In the genomic region with DNA sequence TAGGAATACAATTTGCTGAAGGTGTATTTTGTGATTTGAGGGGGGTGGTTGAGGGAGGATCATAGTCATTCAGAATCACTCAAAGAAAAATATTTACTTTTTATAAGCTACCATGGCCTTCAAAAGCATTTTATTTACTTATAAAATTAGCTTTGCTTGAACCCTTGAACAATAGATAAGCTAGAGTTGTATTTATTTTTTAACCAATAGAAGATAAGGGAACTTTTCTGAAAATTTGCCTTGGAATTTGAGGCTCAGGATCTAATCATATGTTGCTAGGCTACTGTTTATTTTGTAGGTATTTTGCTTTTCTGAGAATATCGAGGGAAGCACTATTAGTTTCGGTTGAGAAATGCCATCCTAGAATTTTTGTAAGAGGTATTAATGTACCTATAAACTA, we compare ENCODE assay signal across 19 cellular contexts.
DNase-seq lines count a peak whose midpoint lies in the region; ATAC-seq, FAIRE-seq and TF ChIP-seq lines count a peak whose summit lies in the region.
"Had no signal": no experiment of that assay in that cellular context is flagged by ENCODE, and none has a peak within 500 bp of the region (broad histone marks: within the 10 kb centered on the region; RNA-seq: fewer than 3 reads in every experiment).

No MANE protein-coding gene starts in this region.

- POLR2A ChIA-PET in HepG2 (lab: Yijun Ruan, JAX) = no interaction called here

- no peak overlapping the region for H3K27ac ChIP-seq in HepG2 (ENCODE audit: extremely low read length, insufficient read depth, low read length)
- H3K27ac ChIP-seq in right lobe of liver = no peak overlapping the region
- no peak overlapping the region for H3K27ac ChIP-seq in hepatocyte
- H3K27ac ChIP-seq: A549, C4-2B, GM23248 had no signal

- in situ Hi-C loops in HepG2 (cut with HindIII; ENCODE audit: extremely low pct_ligation_motif_present, low pct_unique_long_range_greater_than_20kb) = no loop called here

- H3K36me3 ChIP-seq in HepG2 (replicated peaks in 1 of 2; ENCODE audit: control insufficient read depth in 1 of 2, insufficient read depth in 2 of 2, low read length in 2 of 2) (peaks cover 1 to 19% of the 10 kb centered on the region in 2 experiments; a peak in 2 of 5 replicates), right lobe of liver (peaks cover 0 to 11% (median 4%) of the 10 kb centered on the region in 4 donors), hepatocyte (replicated peaks; ENCODE audit: insufficient read depth, low read depth) (no peaks in the 10 kb centered on the region)

- H3K27me3 Mint-ChIP-seq in progenitor cell of endocrine pancreas (no peaks in the 10 kb centered on the region), natural killer cell (ENCODE audit: low read depth in 2 of 2) (no peaks in the 10 kb centered on the region)
- H3K27me3 Mint-ChIP-seq: CD4-positive, alpha-beta T cell had no signal

- WGBS in HepG2 (ENCODE audit: low lambda C conversion rate) = 37% methylated on average over 2 of the region's 2 CpGs
- 55% methylated on average over 2 of the region's 2 CpGs for WGBS in right lobe of liver (ENCODE audit: insufficient coverage, low coverage, low lambda C conversion rate, missing lambda C conversion rate)
- WGBS in hepatocyte (ENCODE audit: low lambda C conversion rate, missing lambda C conversion rate) = 38% methylated on average over 2 of the region's 2 CpGs

- H3K36me3 Mint-ChIP-seq in progenitor cell of endocrine pancreas (ENCODE audit: insufficient read depth) (peaks cover 29% of the 10 kb centered on the region), natural killer cell (peaks cover 23% of the 10 kb centered on the region)

- BruUV-seq in HepG2 (replicated peaks; lab: Mats Ljungman, UMichigan) = no TSS peak

- no peaks in the 10 kb centered on the region; the same call in 1 of the 2 replicates for H4K20me1 ChIP-seq in HepG2 (ENCODE audit: insufficient read depth, low read length)
- H4K20me1 ChIP-seq in hepatocyte (ENCODE audit: insufficient read depth, poor library complexity, severe bottlenecking) = no peaks in the 10 kb centered on the region

- H3K4me1 Mint-ChIP-seq in progenitor cell of endocrine pancreas (ENCODE audit: low read depth) (peaks cover 33% of the 10 kb centered on the region), natural killer cell (no peaks in the 10 kb centered on the region)

- H3K4me1 ChIP-seq in HepG2 (ENCODE audit: insufficient read depth, low read length) (peaks cover 45% of the 10 kb centered on the region), right lobe of liver (no peaks in the 10 kb centered on the region), hepatocyte (ENCODE audit: insufficient read depth) (peaks cover 10% of the 10 kb centered on the region)

- TF ChIP-seq EP300 in HepG2 (IDR thresholded peaks at IDR 0.05; ENCODE audit: low read depth in 2 of 2, low read length in 2 of 2) = peak in 1 of 2 experiments; percentile 35; a peak in 2 of 4 replicates
- no peak for TF ChIP-seq EP300 in HepG2 (CRISPR knock-in tag; IDR thresholded peaks at IDR 0.05; ENCODE audit: borderline replicate concordance)

- no peak for TF ChIP-seq RAD21 in HepG2 (CRISPR knock-in tag; IDR thresholded peaks at IDR 0.05)

- CTCF ChIA-PET in HepG2 (lab: Yijun Ruan, JAX; ENCODE audit: low intra/inter-chr PET ratio, low total read pairs) = no interaction called here

- H3K4me2 ChIP-seq in HepG2 (ENCODE audit: low read depth, low read length) = no peak overlapping the region
- peak overlapping the region; percentile 52 for H3K4me2 ChIP-seq in hepatocyte
- H3K4me2 ChIP-seq: A549 had no signal

- intact Hi-C loops in HepG2 (cut with micrococcal nuclease; ENCODE audit: unreplicated experiment) (no loop called here), right lobe of liver (cut with DNase I) (no loop called here), natural killer cell (cut with micrococcal nuclease) (no loop called here), posterior cingulate gyrus (cut with DNase I) (no loop called here)

- H3K9me3 ChIP-seq in HepG2 (ENCODE audit: low read length) = no peaks in the 10 kb centered on the region
- H3K9me3 ChIP-seq in right lobe of liver = no peaks in the 10 kb centered on the region
- H3K9me3 ChIP-seq in hepatocyte (ENCODE audit: low read depth) = no peaks in the 10 kb centered on the region
- H3K9me3 ChIP-seq: A549, HAP-1 had no signal

- H3K4me3 Mint-ChIP-seq in progenitor cell of endocrine pancreas (ENCODE audit: low read depth) (peak overlapping the region; percentile 32), natural killer cell (no peak overlapping the region)
- H3K4me3 Mint-ChIP-seq: CD4-positive, alpha-beta T cell had no signal

- H2AFZ ChIP-seq in HepG2 (ENCODE audit: low read length) (no peak overlapping the region), hepatocyte (no peak overlapping the region)
- H2AFZ ChIP-seq: GM23248 had no signal

- H3K27ac Mint-ChIP-seq in progenitor cell of endocrine pancreas (peak overlapping the region; percentile 11), natural killer cell (no peak overlapping the region)
- H3K27ac Mint-ChIP-seq: CD4-positive, alpha-beta T cell had no signal

- H3K9me3 Mint-ChIP-seq in progenitor cell of endocrine pancreas (ENCODE audit: low read depth) (no peaks in the 10 kb centered on the region), natural killer cell (no peaks in the 10 kb centered on the region)
- H3K9me3 Mint-ChIP-seq: CD4-positive, alpha-beta T cell had no signal

- ATAC-seq in HepG2 (peak; percentile 40; the same call in 2 of the 3 replicates), right lobe of liver (no peak), natural killer cell (no peak)
- ATAC-seq: A549 had no signal

- DNase-seq in HepG2 (ENCODE audit: low spot score) = peak; percentile 69
- no peak for DNase-seq in right lobe of liver
- peak; percentile 22 for DNase-seq in NCI-H69 (lab: John Stamatoyannopoulos, UW)
- no peak for DNase-seq in hepatocyte (ENCODE audit: low spot score)
- DNase-seq in progenitor cell of endocrine pancreas (ENCODE audit: low spot score, unreplicated experiment) = no peak
- DNase-seq in SKM-1 treated with dmso at 0.1 percent for 144 hours (lab: John Stamatoyannopoulos, UW; ENCODE audit: unreplicated experiment) = no peak
- DNase-seq in natural killer cell = no peak
- no peak for DNase-seq in posterior cingulate gyrus
- DNase-seq: AML-193; CD4-positive, alpha-beta T cell; DMS153; DMS79; GDM1; GM23248 had no signal

- H3K27me3 ChIP-seq in HepG2 (ENCODE audit: control insufficient read depth in 1 of 2, insufficient read depth in 2 of 2, low read length in 2 of 2) (no peaks in the 10 kb centered on the region), right lobe of liver (no peaks in the 10 kb centered on the region), hepatocyte (no peaks in the 10 kb centered on the region)

- no peak overlapping the region for H3K4me3 ChIP-seq in HepG2 (replicated peaks in 1 of 3; ENCODE audit: insufficient read depth in 1 of 3, low read depth in 2 of 3, low read length in 3 of 3)
- no peak overlapping the region for H3K4me3 ChIP-seq in right lobe of liver
- no peak overlapping the region for H3K4me3 ChIP-seq in hepatocyte
- H3K4me3 ChIP-seq: A549, GM23248, HAP-1 had no signal

- no peak for TF ChIP-seq CTCF in HepG2 (CRISPR knock-in tag; IDR thresholded peaks at IDR 0.05)
- no peak for TF ChIP-seq CTCF in right lobe of liver (IDR thresholded peaks at IDR 0.05)
- TF ChIP-seq CTCF in hepatocyte (IDR thresholded peaks at IDR 0.05; ENCODE audit: poor library complexity) = no peak
- TF ChIP-seq CTCF in progenitor cell of endocrine pancreas (IDR thresholded peaks at IDR 0.05; ENCODE audit: unreplicated experiment) = no peak
- no peak for TF ChIP-seq CTCF in natural killer cell (IDR thresholded peaks at IDR 0.05)

- FAIRE-seq in HepG2 (lab: Jason Lieb, UNC) = no peak
- FAIRE-seq: A549, GM12892, GM18507 had no signal

- no peak overlapping the region for H3K9ac ChIP-seq in HepG2 (ENCODE audit: insufficient read depth, low read depth, low read length)
- H3K9ac ChIP-seq: GM23248 had no signal

- no peaks in the 10 kb centered on the region for H3K79me2 ChIP-seq in HepG2 (ENCODE audit: insufficient read depth, low read length)
- no peaks in the 10 kb centered on the region for H3K79me2 ChIP-seq in hepatocyte

- TF ChIP-seq POLR2A in HepG2 (IDR thresholded peaks at IDR 0.05; ENCODE audit: insufficient read depth in 1 of 2, low read depth in 2 of 2, low read length in 2 of 2) = no peak
- TF ChIP-seq POLR2A in right lobe of liver (IDR thresholded peaks at IDR 0.05) = no peak

- no peaks in the 10 kb centered on the region for H3K9me2 ChIP-seq in hepatocyte (replicated peaks; ENCODE audit: insufficient read depth)

TF ChIP-seq in HepG2, 621 proteins besides CTCF, POLR2A, EP300 and RAD21 (continues in another document):
- peak; percentile 67; the same call in 1 of the 2 replicates for TF ChIP-seq RFX5 (IDR thresholded peaks at IDR 0.05; ENCODE audit: low read depth, low read length)
- no peak for TF ChIP-seq ZNF607 (CRISPR knock-in tag; IDR thresholded peaks at IDR 0.05; ENCODE audit: borderline replicate concordance)
- TF ChIP-seq PHF21A (CRISPR knock-in tag; IDR thresholded peaks at IDR 0.05) = no peak
- TF ChIP-seq DNMT3B (CRISPR knock-in tag; conservative IDR thresholded peaks at IDR 0.05) = no peak
- TF ChIP-seq RCOR2 (CRISPR knock-in tag; IDR thresholded peaks at IDR 0.05) = peak; percentile 44; the same call in 1 of the 2 replicates
- no peak for TF ChIP-seq ZBTB3 (CRISPR knock-in tag; IDR thresholded peaks at IDR 0.05; ENCODE audit: borderline replicate concordance, low read depth)
- peak; percentile 68 for TF ChIP-seq BCL6 (CRISPR knock-in tag; IDR thresholded peaks at IDR 0.05)
- no peak for TF ChIP-seq ZNF124 (CRISPR knock-in tag; IDR thresholded peaks at IDR 0.05)
- TF ChIP-seq ONECUT2 (CRISPR knock-in tag; IDR thresholded peaks at IDR 0.05) = no peak
- TF ChIP-seq, protein P1, sequence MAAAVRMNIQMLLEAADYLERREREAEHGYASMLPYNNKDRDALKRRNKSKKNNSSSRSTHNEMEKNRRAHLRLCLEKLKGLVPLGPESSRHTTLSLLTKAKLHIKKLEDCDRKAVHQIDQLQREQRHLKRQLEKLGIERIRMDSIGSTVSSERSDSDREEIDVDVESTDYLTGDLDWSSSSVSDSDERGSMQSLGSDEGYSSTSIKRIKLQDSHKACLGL (CRISPR knock-in tag; IDR thresholded peaks at IDR 0.05) = no peak
- TF ChIP-seq, protein P2, sequence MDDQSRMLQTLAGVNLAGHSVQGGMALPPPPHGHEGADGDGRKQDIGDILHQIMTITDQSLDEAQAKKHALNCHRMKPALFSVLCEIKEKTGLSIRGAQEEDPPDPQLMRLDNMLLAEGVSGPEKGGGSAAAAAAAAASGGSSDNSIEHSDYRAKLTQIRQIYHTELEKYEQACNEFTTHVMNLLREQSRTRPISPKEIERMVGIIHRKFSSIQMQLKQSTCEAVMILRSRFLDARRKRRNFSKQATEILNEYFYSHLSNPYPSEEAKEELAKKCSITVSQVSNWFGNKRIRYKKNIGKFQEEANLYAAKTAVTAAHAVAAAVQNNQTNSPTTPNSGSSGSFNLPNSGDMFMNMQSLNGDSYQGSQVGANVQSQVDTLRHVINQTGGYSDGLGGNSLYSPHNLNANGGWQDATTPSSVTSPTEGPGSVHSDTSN (CRISPR knock-in tag; IDR thresholded peaks at IDR 0.05; ENCODE audit: borderline replicate concordance) = no peak
- no peak for TF ChIP-seq KDM3A (CRISPR knock-in tag; IDR thresholded peaks at IDR 0.05; ENCODE audit: low read depth)
- no peak for TF ChIP-seq CEBPB (IDR thresholded peaks at IDR 0.05; ENCODE audit: borderline replicate concordance, low read depth, low read length)

Comparison
In these comparisons a context has a peak if more than half of its experiments do, and no peak if none do; other contexts are left out.
1. DNase-seq: peak in HepG2 (single experiment) and NCI-H69 (single experiment); none in right lobe of liver (0 of 3), hepatocyte (single experiment), progenitor cell of endocrine pancreas (single experiment), SKM-1 treated with dmso at 0.1 percent for 144 hours (single experiment), natural killer cell (single experiment) and posterior cingulate gyrus (0 of 10).